In genomic region chr22:24937114-24937513, GRCh38 we compare ENCODE assay signal across 1 cellular context.
TF ChIP-seq lines count a peak whose summit lies in the region.

No MANE protein-coding gene starts in this region.

TF ChIP-seq in H1, 55 proteins besides CTCF, POLR2A, EP300 and RAD21:
- TF ChIP-seq EGR1 (IDR thresholded peaks at IDR 0.05; ENCODE audit: borderline replicate concordance, low read depth, low read length) = no peak
- TF ChIP-seq KDM5A (IDR thresholded peaks at IDR 0.05; ENCODE audit: low read length) = no peak
- no peak for TF ChIP-seq USF2 (IDR thresholded peaks at IDR 0.05; ENCODE audit: low read length)
- TF ChIP-seq NANOG (IDR thresholded peaks at IDR 0.05; ENCODE audit: insufficient read depth, low read depth, low read length, poor library complexity, severe bottlenecking) = no peak
- no peak for TF ChIP-seq YY1 (IDR thresholded peaks at IDR 0.05; ENCODE audit: low read depth, low read length)
- no peak for TF ChIP-seq POLR2AphosphoS5 (IDR thresholded peaks at IDR 0.05; ENCODE audit: low read depth, low read length)
- TF ChIP-seq SAP30 (IDR thresholded peaks at IDR 0.05; ENCODE audit: insufficient read depth, insufficient replicate concordance, low read length) = no peak
- no peak for TF ChIP-seq CBX5 (IDR thresholded peaks at IDR 0.05; ENCODE audit: low read depth, low read length)
- no peak for TF ChIP-seq RXRA (IDR thresholded peaks at IDR 0.05; ENCODE audit: insufficient read depth, low read depth, low read length)
- no peak for TF ChIP-seq EZH2 (IDR thresholded peaks at IDR 0.05; ENCODE audit: low read depth, low read length, severe bottlenecking)
- TF ChIP-seq CEBPB (IDR thresholded peaks at IDR 0.05; ENCODE audit: low read depth, low read length) = no peak
- TF ChIP-seq SP1 (IDR thresholded peaks at IDR 0.05; ENCODE audit: low read depth, low read length) = no peak
- no peak for TF ChIP-seq TAF7 (optimal IDR thresholded peaks at IDR 0.05; ENCODE audit: borderline replicate concordance, low read depth, low read length)
